In genomic region chr12:118011961-118012360, GRCh38 we compare ENCODE assay signal across 9 cellular contexts. TPM values are rescaled to one million over a fixed set of nuclear protein-coding genes. Genes with fewer than 3 reads are reported as not detected.
"Had no signal": no experiment of that assay in that cellular context is flagged by ENCODE, and none has a peak within 500 bp of the region (broad histone marks: within the 10 kb centered on the region; RNA-seq: fewer than 3 reads in every experiment).

No MANE protein-coding gene starts in this region.

- H3K27ac ChIP-seq: HL-60, KMS-11 had no signal

- H3K4me2 ChIP-seq: KMS-11 had no signal

- ATAC-seq: HepG2, K562 had no signal

- H3K4me3 ChIP-seq: K562 had no signal

- DNase-seq: IMR-90, KBM-7, KG1 had no signal

- H3K9ac ChIP-seq: KMS-11 had no signal

RNA-seq across cellular contexts. Expression of gene KSR2, which starts 43.2 kb away (rescaled TPM):
- total RNA-seq: HT1080, IMR-90, K562 had no signal
- polyA plus RNA-seq: HepG2, IgD-negative memory B cell, IMR-90, K562 had no signal
